Comparison of ENCODE assay signal across 20 cellular contexts in the genomic region with DNA sequence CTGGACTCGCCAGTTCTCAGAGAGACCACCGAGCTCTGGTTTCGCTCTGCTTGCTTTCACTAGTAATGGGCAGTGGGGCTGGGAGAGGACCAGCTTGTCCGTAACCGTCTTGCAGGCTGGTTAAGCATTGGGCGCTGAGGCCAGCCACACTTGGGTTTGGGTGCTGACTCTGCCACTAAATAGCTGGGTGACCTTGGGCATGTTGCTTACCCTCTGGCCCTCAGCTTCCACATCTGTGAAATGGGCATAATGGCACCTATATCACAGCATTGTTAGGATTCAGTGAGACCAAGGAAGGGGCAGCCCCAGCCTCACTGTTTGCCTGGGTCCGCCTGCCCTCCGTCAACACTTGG. TPM values are rescaled to one million over a fixed set of nuclear protein-coding genes. Genes with fewer than 3 reads are reported as not detected.
"Had no signal": no experiment of that assay in that cellular context is flagged by ENCODE, and none has a peak within 500 bp of the region (broad histone marks: within the 10 kb centered on the region; RNA-seq: fewer than 3 reads in every experiment).

No MANE protein-coding gene starts in this region.

- H3K27me3 ChIP-seq: ascending aorta, esophagus muscularis mucosa, testis had no signal

- H3K4me3 Mint-ChIP-seq: activated naive CD4-positive, alpha-beta T cell treated with anti-CD3 and anti-CD28 coated beads for 36 hours; activated T-cell treated with anti-CD3 and anti-CD28 coated beads, Interleukin-2, amount 50 U/mL, for 4 hours; nephron progenitor cell; stimulated activated effector memory CD8-positive, alpha-beta T cell treated with anti-CD3 and anti-CD28 coated beads, Interleukin-12 subunit alpha, Interleukin-12 subunit beta, amount 100 ng/mL, for 72 hours; T-helper 1 cell treated with Interleukin-12 subunit alpha and Interleukin-12 subunit beta and Interleukin-4 antibody, amounts not matched to agents 30 μg/mL and 1 μg/mL, for 36 hours had no signal

- H3K4me1 ChIP-seq: ascending aorta, esophagus muscularis mucosa, lower lobe of right lung, testis had no signal

- DNase-seq: activated CD4-positive, alpha-beta T cell treated with anti-CD3 and anti-CD28 coated beads, Interleukin-2, amount 50 U/mL, for 1 hour; activated CD4-positive, CD25-positive, alpha-beta regulatory T cell treated with anti-CD3 and anti-CD28 coated beads, Interleukin-2, amount 50 U/mL, for 72 hours; activated CD8-positive, alpha-beta memory T cell treated with anti-CD3 and anti-CD28 coated beads, Interleukin-2, amount 50 U/mL, for 4 hours; activated naive CD4-positive, alpha-beta T cell treated with anti-CD3 and anti-CD28 coated beads for 36 hours; activated T-cell treated with anti-CD3 and anti-CD28 coated beads, Interleukin-2, amount 50 U/mL, for 4 hours; effector CD4-positive, alpha-beta T cell; left colon; lower lobe of right lung; midbrain; nephron progenitor cell; right cardiac atrium; stimulated activated CD4-positive, alpha-beta T cell treated with anti-CD3 and anti-CD28 coated beads, Interleukin-4, amount 100 ng/mL, for 24 hours; testis had no signal

- H3K36me3 Mint-ChIP-seq: stimulated activated effector memory CD8-positive, alpha-beta T cell treated with anti-CD3 and anti-CD28 coated beads, Interleukin-12 subunit alpha, Interleukin-12 subunit beta, amount 100 ng/mL, for 72 hours had no signal

- H3K4me3 ChIP-seq: ascending aorta, esophagus muscularis mucosa, lower lobe of right lung, smooth muscle cell, testis had no signal

- H3K9me3 Mint-ChIP-seq: activated T-cell treated with anti-CD3 and anti-CD28 coated beads, Interleukin-2, amount 50 U/mL, for 4 hours; nephron progenitor cell; stimulated activated effector memory CD8-positive, alpha-beta T cell treated with anti-CD3 and anti-CD28 coated beads, Interleukin-12 subunit alpha, Interleukin-12 subunit beta, amount 100 ng/mL, for 72 hours had no signal

- H3K27me3 Mint-ChIP-seq: progenitor cell of endocrine pancreas had no signal

- H3K27ac Mint-ChIP-seq: activated naive CD4-positive, alpha-beta T cell treated with anti-CD3 and anti-CD28 coated beads for 36 hours; progenitor cell of endocrine pancreas; stimulated activated effector memory CD8-positive, alpha-beta T cell treated with anti-CD3 and anti-CD28 coated beads, Interleukin-12 subunit alpha, Interleukin-12 subunit beta, amount 100 ng/mL, for 72 hours; T-helper 1 cell treated with Interleukin-12 subunit alpha and Interleukin-12 subunit beta and Interleukin-4 antibody, amounts not matched to agents 30 μg/mL and 1 μg/mL, for 36 hours had no signal

- ATAC-seq: activated T-cell treated with anti-CD3 and anti-CD28 coated beads, Interleukin-2, amount 50 U/mL, for 4 hours; left colon; lower lobe of right lung; stimulated activated effector memory CD8-positive, alpha-beta T cell treated with anti-CD3 and anti-CD28 coated beads, Interleukin-12 subunit alpha, Interleukin-12 subunit beta, amount 100 ng/mL, for 72 hours had no signal

- H3K9me3 ChIP-seq: ascending aorta, lower lobe of right lung, testis had no signal

- H3K27ac ChIP-seq: esophagus muscularis mucosa, lower lobe of right lung, testis, VCaP had no signal

RNA-seq across cellular contexts. Expression of a gene that starts 46.1 kb away (rescaled TPM):
- total RNA-seq: activated naive CD4-positive, alpha-beta T cell treated with anti-CD3 and anti-CD28 coated beads for 36 hours had no signal
